Comparison of ENCODE assay signal across 8 cellular contexts in genomic region chr1:236868625-236869467, GRCh38.
DNase-seq lines count a peak whose midpoint lies in the region; ATAC-seq and TF ChIP-seq lines count a peak whose summit lies in the region.

No MANE protein-coding gene starts in this region.

- no peak overlapping the region for H3K4me2 ChIP-seq in fibroblast of lung (ENCODE audit: extremely low read depth, insufficient read depth, low read length)

- H4K20me1 ChIP-seq in fibroblast of lung (ENCODE audit: control insufficient read depth, extremely low read depth, insufficient read depth, low read length) = no peaks in the 10 kb centered on the region

- H3K27me3 ChIP-seq in AG04450 (ENCODE audit: control insufficient read depth, insufficient read depth, low read length) = no peaks in the 10 kb centered on the region
- no peaks in the 10 kb centered on the region for H3K27me3 ChIP-seq in fibroblast of lung (ENCODE audit: control insufficient read depth, insufficient read depth, low read length)

- H3K9ac ChIP-seq in fibroblast of lung (ENCODE audit: insufficient read depth, low read length) = no peak overlapping the region

- DNase-seq in AG04450 (ENCODE audit: low read depth, low spot score) = peak; percentile 45
- peak; percentile 42 for DNase-seq in GM13977 (ENCODE audit: low spot score)
- peak; percentile 27 for DNase-seq in NCI-H345 treated with DMSO at 0.1 percent for 48 hours (lab: John Stamatoyannopoulos, UW; ENCODE audit: unreplicated experiment)
- peak; percentile 39 to 48 for DNase-seq in activated CD4-positive, alpha-beta T cell treated with anti-CD3 and anti-CD28 coated beads, Interleukin-2, amount 50 U/mL, for 48 hours
- DNase-seq in fibroblast of lung (ENCODE audit: low read depth in 2 of 2) = peak; percentile 54 to 81
- peak; percentile 44 for DNase-seq in pulmonary artery endothelial cell (ENCODE audit: low read depth, low spot score)
- no peak for DNase-seq in NCI-H187 treated with DMSO at 0.1 percent for 48 hours (lab: John Stamatoyannopoulos, UW)

- H3K4me3 ChIP-seq in AG04450 (ENCODE audit: low read depth, low read length) = no peak overlapping the region
- H3K4me3 ChIP-seq in fibroblast of lung (replicated peaks in 1 of 4; ENCODE audit: control extremely low read depth in 1 of 4, insufficient read depth in 1 of 4, low read depth in 3 of 4, low read length in 4 of 4) = no peak overlapping the region

- TF ChIP-seq CTCF in AG04450 (IDR thresholded peaks at IDR 0.05; ENCODE audit: low read depth, low read length) (peak; percentile 98), GM13977 (IDR thresholded peaks at IDR 0.05; ENCODE audit: extremely low read depth, insufficient read depth, missing control alignments) (peak; percentile 95), fibroblast of lung (conservative IDR thresholded peaks at IDR 0.05 in 1 of 2, IDR thresholded peaks at IDR 0.05 in 1 of 2; ENCODE audit: low read depth in 1 of 2, low read length in 2 of 2) (peak; percentile 91 to 99)

- H3K9me3 ChIP-seq in AG04450 (ENCODE audit: control insufficient read depth, insufficient read depth, low read length) (no peaks in the 10 kb centered on the region), fibroblast of lung (ENCODE audit: control insufficient read depth, insufficient read depth, low read depth, low read length) (no peaks in the 10 kb centered on the region)

- POLR2A ChIA-PET in AG04450 (lab: Yijun Ruan, JAX) = no interaction called here

- H3K79me2 ChIP-seq in fibroblast of lung (ENCODE audit: control insufficient read depth, insufficient read depth, low read length) = no peaks in the 10 kb centered on the region

- no peaks in the 10 kb centered on the region for H3K36me3 ChIP-seq in fibroblast of lung (ENCODE audit: control insufficient read depth, insufficient read depth, low read length)

- H3K4me1 ChIP-seq in fibroblast of lung (ENCODE audit: control insufficient read depth, extremely low read depth, insufficient read depth, low read length) = no peaks in the 10 kb centered on the region

- in situ Hi-C loops in GM13977 (cut with MboI; ENCODE audit: low pct_unique_long_range_greater_than_20kb, low sequenced_read_pairs, unreplicated experiment) = loop anchor here (25.0 kb wide), 1 partner anchor 757 kb away; no protein-coding TSS in a partner anchor

- no peak overlapping the region for H2AFZ ChIP-seq in fibroblast of lung (ENCODE audit: low read length)

- peak; percentile 88 for ATAC-seq in HG02852 (IDR thresholded peaks at IDR 0.05; ENCODE audit: unreplicated experiment)

- CTCF ChIA-PET in AG04450 (lab: Charles Lee) = interaction anchor here (0.7 to 3.4 kb wide), 12 partner anchors 9 to 260 kb away, joined by 3 to 13 read pairs (median 4); no protein-coding TSS in a partner anchor

- no peak overlapping the region for H3K27ac ChIP-seq in AG04450 (ENCODE audit: low read depth, low read length)
- no peak overlapping the region for H3K27ac ChIP-seq in fibroblast of lung (ENCODE audit: insufficient read depth, low read length)
